13 cellular contexts compared by ENCODE assay signal in genomic region chr10:1486841-1487240, GRCh38.
DNase-seq lines count a peak whose midpoint lies in the region; ATAC-seq and TF ChIP-seq lines count a peak whose summit lies in the region.
"Had no signal": no experiment of that assay in that cellular context is flagged by ENCODE, and none has a peak within 500 bp of the region (broad histone marks: within the 10 kb centered on the region; RNA-seq: fewer than 3 reads in every experiment).

No MANE protein-coding gene starts in this region.

- intact Hi-C loops in sciatic nerve (cut with DNase I) = no loop called here

- TF ChIP-seq CTCF in coronary artery (IDR thresholded peaks at IDR 0.05) = no peak

- peak overlapping the region in 8 of 11 experiments; percentile 80 to 96 (median 94); a peak in 16 of 22 replicates for H3K27ac ChIP-seq in BLaER1 treated with 17β-estradiol and CSF1 and Interleukin-3, amounts not matched to agents 10 nM and 100 nM
- no peak overlapping the region for H3K27ac ChIP-seq in coronary artery

- H4K20me1 ChIP-seq in BLaER1 treated with 17β-estradiol and CSF1 and Interleukin-3, amounts not matched to agents 10 nM and 100 nM = no peaks in the 10 kb centered on the region

- H3K9me3 ChIP-seq in BLaER1 treated with 17β-estradiol and CSF1 and Interleukin-3, amounts not matched to agents 10 nM and 100 nM (replicated peaks in 1 of 11) = peaks cover 0 to 6% (median 0%) of the 10 kb centered on the region in 11 experiments; a peak in 6 of 22 replicates

- DNase-seq in H7 (peak; percentile 21), coronary artery (ENCODE audit: low spot score) (peak; percentile 21), sciatic nerve (ENCODE audit: low spot score) (no peak), AG08396 (ENCODE audit: low spot score) (no peak)
- no peak for DNase-seq in activated CD4-positive, alpha-beta T cell treated with anti-CD3 and anti-CD28 coated beads, Interleukin-2, amount 50 U/mL, for 48 hours
- no peak for DNase-seq in activated CD8-positive, alpha-beta memory T cell treated with anti-CD3 and anti-CD28 coated beads for 24 hours
- DNase-seq: 8988T; CD8-positive, alpha-beta T cell; COR-L47; H9; IMR-90 had no signal

- no peaks in the 10 kb centered on the region for H3K36me3 ChIP-seq in BLaER1 treated with 17β-estradiol and CSF1 and Interleukin-3, amounts not matched to agents 10 nM and 100 nM
- H3K36me3 ChIP-seq in H7 (replicated peaks; ENCODE audit: control insufficient read depth, insufficient read depth, low read length) = no peaks in the 10 kb centered on the region

- peaks cover 38 to 99% (median 96%) of the 10 kb centered on the region in 10 experiments for H3K4me1 ChIP-seq in BLaER1 treated with 17β-estradiol and CSF1 and Interleukin-3, amounts not matched to agents 10 nM and 100 nM

- peaks cover 0 to 5% (median 0%) of the 10 kb centered on the region in 11 experiments; a peak in 1 of 22 replicates for H3K27me3 ChIP-seq in BLaER1 treated with 17β-estradiol and CSF1 and Interleukin-3, amounts not matched to agents 10 nM and 100 nM
- H3K27me3 ChIP-seq in H7 (ENCODE audit: control insufficient read depth, insufficient read depth, low read length) = no peaks in the 10 kb centered on the region

- peak; percentile 57 for ATAC-seq in sciatic nerve
- ATAC-seq: CD8-positive, alpha-beta T cell; GM23338 had no signal

- H3K4me2 ChIP-seq in BLaER1 treated with 17β-estradiol and CSF1 and Interleukin-3, amounts not matched to agents 10 nM and 100 nM = peak overlapping the region in 9 of 11 experiments; percentile 13 to 94 (median 84); a peak in 18 of 22 replicates
- H3K4me2 ChIP-seq: GM23338 had no signal

- H3K9ac ChIP-seq in BLaER1 treated with 17β-estradiol and CSF1 and Interleukin-3, amounts not matched to agents 10 nM and 100 nM = peak overlapping the region in 4 of 11 experiments; percentile 5 to 82 (median 80); a peak in 5 of 22 replicates

- no peak overlapping the region for H3K4me3 ChIP-seq in BLaER1 treated with 17β-estradiol and CSF1 and Interleukin-3, amounts not matched to agents 10 nM and 100 nM
- H3K4me3 ChIP-seq in H7 (ENCODE audit: insufficient read depth, low read depth, low read length) (no peak overlapping the region), coronary artery (no peak overlapping the region)
- H3K4me3 ChIP-seq: GM23338 had no signal

Comparison
In these comparisons a context has a peak if more than half of its experiments do, and no peak if none do; other contexts are left out.
1. H3K27ac ChIP-seq: peak in BLaER1 treated with 17β-estradiol and CSF1 and Interleukin-3, amounts not matched to agents 10 nM and 100 nM (8 of 11); none in coronary artery (0 of 2).
2. DNase-seq: peak in H7 (single experiment) and coronary artery (single experiment); none in sciatic nerve (single experiment), AG08396 (single experiment), activated CD4-positive, alpha-beta T cell treated with anti-CD3 and anti-CD28 coated beads, Interleukin-2, amount 50 U/mL, for 48 hours (0 of 2) and activated CD8-positive, alpha-beta memory T cell treated with anti-CD3 and anti-CD28 coated beads for 24 hours (single experiment).